In genomic region chr2:235570256-235570655, GRCh38 we compare ENCODE assay signal across 15 cellular contexts.
DNase-seq lines count a peak whose midpoint lies in the region; TF ChIP-seq lines count a peak whose summit lies in the region.
"Had no signal": no experiment of that assay in that cellular context is flagged by ENCODE, and none has a peak within 500 bp of the region (broad histone marks: within the 10 kb centered on the region; RNA-seq: fewer than 3 reads in every experiment).

No MANE protein-coding gene starts in this region.

- peaks cover 30 to 64% (median 56%) of the 10 kb centered on the region in 10 experiments for H3K4me1 ChIP-seq in BLaER1 treated with 17β-estradiol and CSF1 and Interleukin-3, amounts not matched to agents 10 nM and 100 nM
- H3K4me1 ChIP-seq in fibroblast of lung (ENCODE audit: control insufficient read depth, extremely low read depth, insufficient read depth, low read length): no peaks in the 10 kb centered on the region
- peaks cover 12% of the 10 kb centered on the region for H3K4me1 ChIP-seq in osteoblast (ENCODE audit: insufficient read depth, low read length)
- H3K4me1 ChIP-seq in ovary (ENCODE audit: insufficient read depth): peaks cover 7% of the 10 kb centered on the region

- no peak for TF ChIP-seq EP300 in ovary (IDR thresholded peaks at IDR 0.05)

- H2AFZ ChIP-seq in fibroblast of lung (ENCODE audit: low read length) (no peak overlapping the region), osteoblast (ENCODE audit: low read length) (no peak overlapping the region)

- no peak overlapping the region for H3K9ac ChIP-seq in BLaER1 treated with 17β-estradiol and CSF1 and Interleukin-3, amounts not matched to agents 10 nM and 100 nM
- H3K9ac ChIP-seq in fibroblast of lung (ENCODE audit: insufficient read depth, low read length): no peak overlapping the region

- intact Hi-C loops in ovary (cut with DNase I): loop anchor here in 1 of 4 donors (10.0 kb wide), 1 partner anchor 65 kb away; no protein-coding TSS in a partner anchor

- H3K36me3 ChIP-seq in BLaER1 treated with 17β-estradiol and CSF1 and Interleukin-3, amounts not matched to agents 10 nM and 100 nM: peaks cover 0 to 15% (median 10%) of the 10 kb centered on the region in 11 experiments; a peak in 11 of 22 replicates
- H3K36me3 ChIP-seq in fibroblast of lung (ENCODE audit: control insufficient read depth, insufficient read depth, low read length): no peaks in the 10 kb centered on the region
- peaks cover 3% of the 10 kb centered on the region for H3K36me3 ChIP-seq in osteoblast (ENCODE audit: insufficient read depth, low read length)
- H3K36me3 ChIP-seq in ovary: no peaks in the 10 kb centered on the region
- H3K36me3 ChIP-seq: adrenal gland, esophagus squamous epithelium had no signal

- peaks cover 3% of the 10 kb centered on the region for H3K79me2 ChIP-seq in fibroblast of lung (ENCODE audit: control insufficient read depth, insufficient read depth, low read length)
- H3K79me2 ChIP-seq in osteoblast (ENCODE audit: insufficient read depth, low read length): peaks cover 82% of the 10 kb centered on the region

- peak overlapping the region; percentile 52 to 77 (median 68) for H3K4me2 ChIP-seq in BLaER1 treated with 17β-estradiol and CSF1 and Interleukin-3, amounts not matched to agents 10 nM and 100 nM
- peak overlapping the region; percentile 57 for H3K4me2 ChIP-seq in fibroblast of lung (ENCODE audit: extremely low read depth, insufficient read depth, low read length)
- H3K4me2 ChIP-seq in osteoblast (ENCODE audit: insufficient read depth, low read length): peak overlapping the region; percentile 45

- no peaks in the 10 kb centered on the region for H3K27me3 ChIP-seq in BLaER1 treated with 17β-estradiol and CSF1 and Interleukin-3, amounts not matched to agents 10 nM and 100 nM
- no peaks in the 10 kb centered on the region for H3K27me3 ChIP-seq in fibroblast of lung (ENCODE audit: control insufficient read depth, insufficient read depth, low read length)
- H3K27me3 ChIP-seq in osteoblast (ENCODE audit: insufficient read depth, low read length): no peaks in the 10 kb centered on the region
- H3K27me3 ChIP-seq in ovary: no peaks in the 10 kb centered on the region
- H3K27me3 ChIP-seq: adrenal gland, esophagus squamous epithelium had no signal

- peaks cover 15 to 32% (median 19%) of the 10 kb centered on the region in 11 experiments for H3K9me3 ChIP-seq in BLaER1 treated with 17β-estradiol and CSF1 and Interleukin-3, amounts not matched to agents 10 nM and 100 nM (replicated peaks in 1 of 11)
- H3K9me3 ChIP-seq in fibroblast of lung (ENCODE audit: control insufficient read depth, insufficient read depth, low read depth, low read length) (no peaks in the 10 kb centered on the region), osteoblast (ENCODE audit: low read depth, low read length) (no peaks in the 10 kb centered on the region), ovary (no peaks in the 10 kb centered on the region)
- H3K9me3 ChIP-seq: adrenal gland had no signal

- 45 to 62% (median 53%) methylated on average over 4 of the region's 4 CpGs for WGBS in ovary, 3 donors

- TF ChIP-seq CTCF in fibroblast of lung (conservative IDR thresholded peaks at IDR 0.05 in 1 of 2, IDR thresholded peaks at IDR 0.05 in 1 of 2; ENCODE audit: low read depth in 1 of 2, low read length in 2 of 2) (no peak), osteoblast (IDR thresholded peaks at IDR 0.05; ENCODE audit: extremely low read depth, low read depth, low read length) (no peak), ovary (IDR thresholded peaks at IDR 0.05) (no peak)

- DNase-seq in LoVo (ENCODE audit: low spot score): peak; percentile 35
- DNase-seq in fibroblast of lung (ENCODE audit: low read depth in 2 of 2): peak; percentile 8 to 66
- no peak for DNase-seq in osteoblast (ENCODE audit: insufficient read length, low spot score, missing footprints)
- no peak for DNase-seq in SW 1271 (lab: John Stamatoyannopoulos, UW)
- no peak for DNase-seq in NCI-H2029 (lab: John Stamatoyannopoulos, UW)
- no peak for DNase-seq in stimulated activated CD8-positive, alpha-beta memory T cell treated with anti-CD3 and anti-CD28 coated beads, Interleukin-4, amount 100 ng/mL, for 48 hours
- no peak for DNase-seq in ovary
- DNase-seq: activated CD4-positive, alpha-beta T cell treated with anti-CD3 and anti-CD28 coated beads, Interleukin-2, amount 10 ng/mL, durations not matched to agents 24 days and 14 days; activated T-cell treated with anti-CD3 and anti-CD28 coated beads, Interleukin-2, amount 50 U/mL, for 1 hour; adrenal gland; cortex of kidney; esophagus squamous epithelium; NCI-H1417 treated with DMSO at 0.1 percent for 48 hours; T-helper 2 cell had no signal

- peak overlapping the region in 4 of 11 experiments; percentile 36 to 59 (median 56); a peak in 6 of 22 replicates for H3K27ac ChIP-seq in BLaER1 treated with 17β-estradiol and CSF1 and Interleukin-3, amounts not matched to agents 10 nM and 100 nM
- H3K27ac ChIP-seq in fibroblast of lung (ENCODE audit: insufficient read depth, low read length) (peak overlapping the region; percentile 14), osteoblast (ENCODE audit: low read depth, low read length) (no peak overlapping the region), ovary (no peak overlapping the region)
- H3K27ac ChIP-seq: adrenal gland had no signal

- no peak for TF ChIP-seq POLR2A in ovary (IDR thresholded peaks at IDR 0.05)

- no peak overlapping the region for H3K4me3 ChIP-seq in BLaER1 treated with 17β-estradiol and CSF1 and Interleukin-3, amounts not matched to agents 10 nM and 100 nM
- H3K4me3 ChIP-seq in fibroblast of lung (replicated peaks in 1 of 4; ENCODE audit: control extremely low read depth in 1 of 4, insufficient read depth in 1 of 4, low read depth in 3 of 4, low read length in 4 of 4) (peak overlapping the region in 2 of 4 experiments; percentile 15 to 32), osteoblast (ENCODE audit: insufficient read depth, low read length) (no peak overlapping the region), ovary (no peak overlapping the region)
- H3K4me3 ChIP-seq: esophagus squamous epithelium had no signal

- H4K20me1 ChIP-seq in BLaER1 treated with 17β-estradiol and CSF1 and Interleukin-3, amounts not matched to agents 10 nM and 100 nM: peaks cover 6 to 52% (median 31%) of the 10 kb centered on the region in 11 experiments; a peak in 19 of 22 replicates
- H4K20me1 ChIP-seq in fibroblast of lung (ENCODE audit: control insufficient read depth, extremely low read depth, insufficient read depth, low read length): no peaks in the 10 kb centered on the region
- H4K20me1 ChIP-seq in osteoblast (ENCODE audit: insufficient read depth, low read length): peaks cover 55% of the 10 kb centered on the region

Comparison
In these comparisons a context has a peak if more than half of its experiments do, and no peak if none do; other contexts are left out.
1. DNase-seq: peak in LoVo (single experiment) and fibroblast of lung (2 of 2); none in osteoblast (single experiment), SW 1271 (0 of 2), NCI-H2029 (single experiment), stimulated activated CD8-positive, alpha-beta memory T cell treated with anti-CD3 and anti-CD28 coated beads, Interleukin-4, amount 100 ng/mL, for 48 hours (single experiment) and ovary (0 of 5).
2. Peak in every context shown above with its lines, with median percentiles within 50 percentile points of each other: H3K4me2 ChIP-seq.